ENCODE assay signal across 1 cellular context in genomic region chr10:27742195-27742925, GRCh38.
TF ChIP-seq lines count a peak whose summit lies in the region.

No MANE protein-coding gene starts in this region.

TF ChIP-seq in K562, 482 proteins besides CTCF, POLR2A, EP300 and RAD21 (continued from another document):
- TF ChIP-seq ZNF512 (tag; IDR thresholded peaks at IDR 0.05) (no peak), ZSCAN32 (CRISPR knock-in tag; IDR thresholded peaks at IDR 0.05) (0 out of 2 replicates have a peak, but pooled peaks have one; percentile 21), DEAF1 (CRISPR knock-in tag; IDR thresholded peaks at IDR 0.05) (peak; percentile 24; the same call in 1 of the 2 replicates), CXXC5 (CRISPR knock-in tag; IDR thresholded peaks at IDR 0.05) (peak; percentile 29; the same call in 1 of the 2 replicates), NFATC3 (IDR thresholded peaks at IDR 0.05) (peak; percentile 56; the same call in 1 of the 2 replicates), ZNF12 (CRISPR knock-in tag; IDR thresholded peaks at IDR 0.05) (no peak), ZNF584 (CRISPR knock-in tag; IDR thresholded peaks at IDR 0.05; ENCODE audit: low read depth) (no peak), NR3C1 (CRISPR knock-in tag; IDR thresholded peaks at IDR 0.05) (no peak)
TF ChIP-seq in K562: peak in this region for 15.
